Comparison of ENCODE assay signal across 13 cellular contexts in the genomic region with DNA sequence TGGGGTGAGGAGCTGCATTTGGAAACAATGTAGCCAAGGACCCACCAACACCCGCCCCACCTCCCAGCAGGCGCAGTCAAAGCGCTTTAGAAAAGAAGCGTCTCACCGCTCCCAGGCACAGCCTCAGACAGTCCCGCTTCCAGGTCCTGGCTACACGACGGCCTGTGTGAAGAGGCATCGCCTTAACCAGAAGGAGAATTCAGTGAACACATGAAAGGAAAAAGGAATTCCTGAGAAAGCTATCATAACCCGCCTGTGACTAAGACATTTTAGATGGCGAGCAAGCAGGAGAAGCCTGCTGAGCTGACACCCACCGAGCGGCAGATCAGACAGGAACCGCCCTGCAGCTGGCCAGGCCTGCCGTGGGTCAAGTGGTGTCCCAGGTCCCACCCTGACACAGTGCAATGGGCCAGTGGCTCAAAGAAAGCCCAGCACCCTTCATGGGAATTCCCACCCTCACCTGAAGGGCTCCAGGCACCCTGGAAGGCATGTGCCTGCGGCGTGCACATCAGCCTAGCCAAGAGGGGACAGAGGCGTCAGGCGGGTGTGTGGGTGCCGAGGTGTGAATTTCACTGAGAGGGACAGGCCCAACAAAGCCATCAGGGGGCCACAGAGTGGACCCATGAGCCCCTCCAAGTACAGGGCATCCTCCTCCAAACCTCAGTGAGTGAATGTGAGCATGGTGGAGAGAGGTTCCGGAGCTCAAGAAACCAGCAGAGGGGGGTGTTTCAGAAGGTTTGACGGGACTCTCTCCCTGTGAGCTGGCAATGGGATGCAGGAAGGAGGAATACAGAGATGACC.
DNase-seq lines count a peak whose midpoint lies in the region; ATAC-seq, FAIRE-seq and TF ChIP-seq lines count a peak whose summit lies in the region.
"Had no signal": no experiment of that assay in that cellular context is flagged by ENCODE, and none has a peak within 500 bp of the region (broad histone marks: within the 10 kb centered on the region; RNA-seq: fewer than 3 reads in every experiment).

No MANE protein-coding gene starts in this region.

- H3K4me3 Mint-ChIP-seq in neural crest cell, result no peak overlapping the region

- TF ChIP-seq CTCF in bronchial epithelial cell (IDR thresholded peaks at IDR 0.05; ENCODE audit: insufficient read depth, low read length, severe bottlenecking) (peak; percentile 2), neural crest cell (conservative IDR thresholded peaks at IDR 0.05) (no peak), omental fat pad (IDR thresholded peaks at IDR 0.05) (no peak)

- no peaks in the 10 kb centered on the region for H3K36me3 ChIP-seq in bronchial epithelial cell (ENCODE audit: control insufficient read depth, insufficient read depth, low read length)
- H3K36me3 ChIP-seq: adrenal gland had no signal

- FAIRE-seq in bronchial epithelial cell (lab: Jason Lieb, UNC), result no peak
- FAIRE-seq: GM12878 had no signal

- H3K27me3 Mint-ChIP-seq in neural crest cell (ENCODE audit: low read depth), result no peaks in the 10 kb centered on the region

- no peaks in the 10 kb centered on the region for H3K27me3 ChIP-seq in bronchial epithelial cell (ENCODE audit: control insufficient read depth, insufficient read depth, low read length)
- H3K27me3 ChIP-seq: adrenal gland had no signal

- peak overlapping the region; percentile 86 for H3K27ac Mint-ChIP-seq in neural crest cell (ENCODE audit: unreplicated experiment)

- H3K36me3 Mint-ChIP-seq in neural crest cell (ENCODE audit: low read depth), result no peaks in the 10 kb centered on the region

- DNase-seq in Daoy (ENCODE audit: low read depth) (peak; percentile 29), HT1080 (ENCODE audit: low read depth) (peak; percentile 48), bronchial epithelial cell (ENCODE audit: low read depth) (no peak), neural crest cell (ENCODE audit: low read depth, low spot score) (no peak), omental fat pad (ENCODE audit: low spot score) (no peak), NK-92 (lab: John Stamatoyannopoulos, UW; ENCODE audit: unreplicated experiment) (no peak), OCI-M1 (lab: John Stamatoyannopoulos, UW) (no peak)
- no peak for DNase-seq in NK-92 treated with Interleukin-12 subunit alpha and Interleukin-12 subunit beta, amount 100 ng/mL, for 24 hours (lab: John Stamatoyannopoulos, UW)
- DNase-seq: activated CD8-positive, alpha-beta memory T cell treated with anti-CD3 and anti-CD28 coated beads, Interleukin-2, amount 50 U/mL, for 4 hours; adrenal gland; COR-L47; NCI-H2029 treated with DMSO at 0.1 percent for 48 hours had no signal

- H3K9me3 Mint-ChIP-seq in neural crest cell, result no peaks in the 10 kb centered on the region

- no peak overlapping the region for H3K4me3 ChIP-seq in bronchial epithelial cell (ENCODE audit: low read depth, low read length)
- H3K4me3 ChIP-seq: adrenal gland, GM12878 had no signal

- no peak for ATAC-seq in omental fat pad (ENCODE audit: low FRiP score)
- ATAC-seq: GM12878 had no signal

- peaks cover 23% of the 10 kb centered on the region for H3K4me1 Mint-ChIP-seq in neural crest cell

Comparison
In these comparisons a context has a peak if more than half of its experiments do, and no peak if none do; other contexts are left out.
1. DNase-seq: peak in Daoy (single experiment) and HT1080 (single experiment); none in bronchial epithelial cell (single experiment), neural crest cell (single experiment), NK-92 treated with Interleukin-12 subunit alpha and Interleukin-12 subunit beta, amount 100 ng/mL, for 24 hours (single experiment), omental fat pad (single experiment), NK-92 (single experiment) and OCI-M1 (single experiment).